1 cellular context compared by ENCODE assay signal in genomic region chr19:44356383-44357111, GRCh38.
TF ChIP-seq lines count a peak whose summit lies in the region.

Gene ZNF112 (minus strand): TSS chr19:44356680. CDS start chr19:44340539, 16,141 bp downstream.

TF ChIP-seq in A549, 52 proteins besides CTCF, POLR2A, EP300 and RAD21 (continued from another document):
- TF ChIP-seq, protein P1, sequence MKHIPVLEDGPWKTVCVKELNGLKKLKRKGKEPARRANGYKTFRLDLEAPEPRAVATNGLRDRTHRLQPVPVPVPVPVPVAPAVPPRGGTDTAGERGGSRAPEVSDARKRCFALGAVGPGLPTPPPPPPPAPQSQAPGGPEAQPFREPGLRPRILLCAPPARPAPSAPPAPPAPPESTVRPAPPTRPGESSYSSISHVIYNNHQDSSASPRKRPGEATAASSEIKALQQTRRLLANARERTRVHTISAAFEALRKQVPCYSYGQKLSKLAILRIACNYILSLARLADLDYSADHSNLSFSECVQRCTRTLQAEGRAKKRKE (CRISPR knock-in tag; IDR thresholded peaks at IDR 0.05; ENCODE audit: low read depth) = no peak
- TF ChIP-seq E2F6 (IDR thresholded peaks at IDR 0.05; ENCODE audit: borderline replicate concordance, low read depth) (0 out of 2 replicates have a peak, but pooled peaks have one; percentile 56), HOXA7 (CRISPR knock-in tag; IDR thresholded peaks at IDR 0.05) (no peak), PHF8 (IDR thresholded peaks at IDR 0.05; ENCODE audit: borderline replicate concordance, low read depth) (peak; percentile 96), MAX (IDR thresholded peaks at IDR 0.05) (peak; percentile 70; the same call in 1 of the 2 replicates)
